ENCODE assay signal across 9 cellular contexts in genomic region chr13:113837554-113838355, GRCh38. TPM values are rescaled to one million over a fixed set of nuclear protein-coding genes. Genes with fewer than 3 reads are reported as not detected.
A peak's percentile ranks its signal among the peaks of the same experiment; 100 is the strongest.
DNase-seq lines count a peak whose midpoint lies in the region; ATAC-seq, FAIRE-seq and TF ChIP-seq lines count a peak whose summit lies in the region.
"Had no signal": no experiment of that assay in that cellular context is flagged by ENCODE, and none has a peak within 500 bp of the region (broad histone marks: within the 10 kb centered on the region; RNA-seq: fewer than 3 reads in every experiment).

No MANE protein-coding gene starts in this region.

- H3K4me3 ChIP-seq in AG10803 (ENCODE audit: low read length) (peak overlapping the region; percentile 58), pancreas (peak overlapping the region in 2 of 4 donors; percentile 20 to 21), OCI-LY7 (ENCODE audit: low read depth, low read length, poor library complexity, severe bottlenecking) (no peak overlapping the region)

- peaks cover 4% of the 10 kb centered on the region for H3K9me3 Mint-ChIP-seq in activated CD8-positive, alpha-beta T cell treated with anti-CD3 and anti-CD28 coated beads for 36 hours

- peak overlapping the region; percentile 42 for H3K27ac Mint-ChIP-seq in activated CD8-positive, alpha-beta T cell treated with anti-CD3 and anti-CD28 coated beads for 36 hours

- no peak overlapping the region for H3K4me2 ChIP-seq in OCI-LY7 (ENCODE audit: low read length)

- peak; percentile 29 for ATAC-seq in activated CD8-positive, alpha-beta T cell treated with anti-CD3 and anti-CD28 coated beads for 36 hours
- peak; percentile 84 to 94 (median 92) for ATAC-seq in pancreas
- ATAC-seq in GM21786 (IDR thresholded peaks at IDR 0.05; ENCODE audit: unreplicated experiment) = no peak
- no peak for ATAC-seq in HG03342 (IDR thresholded peaks at IDR 0.05; ENCODE audit: unreplicated experiment)

- peaks cover 0 to 3% (median 0%) of the 10 kb centered on the region in 3 donors for H3K36me3 ChIP-seq in pancreas
- H3K36me3 ChIP-seq in OCI-LY7 (ENCODE audit: insufficient read depth, low read length) = peaks cover 7% of the 10 kb centered on the region; the same call in 1 of the 2 replicates

- H3K4me1 ChIP-seq in pancreas (peaks cover 12 to 21% (median 16%) of the 10 kb centered on the region in 3 donors), OCI-LY7 (ENCODE audit: insufficient read depth, low read length, poor library complexity, severe bottlenecking) (no peaks in the 10 kb centered on the region)

- TF ChIP-seq CTCF in AG10803 (conservative IDR thresholded peaks at IDR 0.05; ENCODE audit: low read length) (no peak), pancreas (IDR thresholded peaks at IDR 0.05) (no peak), OCI-LY7 (conservative IDR thresholded peaks at IDR 0.05; ENCODE audit: low read length) (no peak)
- no peak for TF ChIP-seq CTCF in activated CD8-positive, alpha-beta T cell treated with anti-CD3 and anti-CD28 coated beads for 36 hours (IDR thresholded peaks at IDR 0.05)

- POLR2A ChIA-PET in activated CD8-positive, alpha-beta T cell treated with anti-CD3 and anti-CD28 coated beads for 36 hours (lab: Charles Lee) = interaction anchor here (1.4 kb wide), 1 partner anchor 15 kb away, joined by 3 read pairs; no protein-coding TSS in a partner anchor
- POLR2A ChIA-PET in OCI-LY7 (lab: Charles Lee) = no interaction called here

- no peak overlapping the region for H2AFZ ChIP-seq in OCI-LY7 (ENCODE audit: low read length)

- peaks cover 15% of the 10 kb centered on the region for H3K4me1 Mint-ChIP-seq in activated CD8-positive, alpha-beta T cell treated with anti-CD3 and anti-CD28 coated beads for 36 hours (ENCODE audit: low read depth)

- DNase-seq in AG10803 (ENCODE audit: low read depth) (peak; percentile 99), HT-29 (ENCODE audit: low spot score) (peak; percentile 77), glomerular endothelial cell (ENCODE audit: extremely low read depth, low read depth, low spot score) (peak; percentile 39), pancreas (peak; percentile 69 to 95 (median 88)), OCI-LY7 (ENCODE audit: low spot score) (no peak)
- DNase-seq in activated CD8-positive, alpha-beta T cell treated with anti-CD3 and anti-CD28 coated beads for 36 hours = no peak
- DNase-seq: naive B cell had no signal

- H3K4me3 Mint-ChIP-seq in activated CD8-positive, alpha-beta T cell treated with anti-CD3 and anti-CD28 coated beads for 36 hours = no peak overlapping the region
- H3K4me3 Mint-ChIP-seq: naive B cell had no signal

- no peaks in the 10 kb centered on the region for H3K79me2 ChIP-seq in OCI-LY7 (ENCODE audit: insufficient read depth, low read depth, low read length)

- no peaks in the 10 kb centered on the region for H3K27me3 ChIP-seq in pancreas

- BruUV-seq in OCI-LY7 (replicated peaks; lab: Mats Ljungman, UMichigan) = no TSS peak

- H3K9me2 ChIP-seq in OCI-LY7 (ENCODE audit: insufficient read depth, low read length) = no peaks in the 10 kb centered on the region

- no peaks in the 10 kb centered on the region for H3K27me3 Mint-ChIP-seq in activated CD8-positive, alpha-beta T cell treated with anti-CD3 and anti-CD28 coated beads for 36 hours
- H3K27me3 Mint-ChIP-seq: naive B cell had no signal

- H3K27ac ChIP-seq in pancreas = peak overlapping the region; percentile 68 to 83 (median 74)
- H3K27ac ChIP-seq in OCI-LY7 (ENCODE audit: low read depth, low read length, poor library complexity, severe bottlenecking) = no peak overlapping the region

- no peaks in the 10 kb centered on the region for H4K20me1 ChIP-seq in OCI-LY7 (ENCODE audit: insufficient read depth, low read length)

- 52 to 62% methylated on average over 15 to 16 of the region's 16 CpGs for WGBS in pancreas, 2 donors

- intact Hi-C loops in activated CD8-positive, alpha-beta T cell treated with anti-CD3 and anti-CD28 coated beads for 36 hours (cut with micrococcal nuclease) = no loop called here
- intact Hi-C loops in pancreas (cut with DNase I) = no loop called here
- intact Hi-C loops in OCI-LY7 (cut with micrococcal nuclease; ENCODE audit: unreplicated experiment) = no loop called here

- H3K9me3 ChIP-seq in pancreas (no peaks in the 10 kb centered on the region), OCI-LY7 (ENCODE audit: low read length) (no peaks in the 10 kb centered on the region)

- CTCF ChIA-PET in activated CD8-positive, alpha-beta T cell treated with anti-CD3 and anti-CD28 coated beads for 36 hours (lab: Charles Lee) = interaction anchor here (0.6 kb wide), 1 partner anchor 96 kb away, joined by 3 read pairs; no protein-coding TSS in a partner anchor
- CTCF ChIA-PET in OCI-LY7 (lab: Charles Lee; ENCODE audit: unreplicated experiment) = no interaction called here

- FAIRE-seq in pancreas (lab: Jason Lieb, UNC) = no peak

- H3K36me3 Mint-ChIP-seq in activated CD8-positive, alpha-beta T cell treated with anti-CD3 and anti-CD28 coated beads for 36 hours (ENCODE audit: low read depth) = no peaks in the 10 kb centered on the region
- H3K36me3 Mint-ChIP-seq: naive B cell had no signal

RNA-seq across cellular contexts. Expression of gene GAS6, which starts 26.1 kb away (rescaled TPM):
- 1.3 and 1.4 TPM in 2 replicates for total RNA-seq in HT-29 (2014; rRNA removed; shearing (Covaris generic))
- total RNA-seq in activated CD8-positive, alpha-beta T cell treated with anti-CD3 and anti-CD28 coated beads for 36 hours = under 1 TPM; 0.23 to 0.25 TPM
- total RNA-seq in glomerular endothelial cell = 134 and 165 TPM in 2 replicates
- 10 to 100 TPM; 24.3 to 68.8 (median 38.6) TPM for total RNA-seq in pancreas
- polyA plus RNA-seq in pancreas = 100 to 1,000 TPM in 1 of 2 donors, 10 to 100 TPM in 1; 98.0 to 124 TPM
- not detected in 2 replicates for total RNA-seq in OCI-LY7 (2014; rRNA removed; shearing (Covaris generic))
- not detected in 2 replicates for total RNA-seq in OCI-LY7 (2022)

Comparison
In these comparisons a context has a peak if more than half of its experiments do, and no peak if none do; other contexts are left out.
1. DNase-seq: peak in AG10803 (single experiment), HT-29 (single experiment), glomerular endothelial cell (single experiment) and pancreas (6 of 6); none in activated CD8-positive, alpha-beta T cell treated with anti-CD3 and anti-CD28 coated beads for 36 hours (single experiment) and OCI-LY7 (single experiment).
2. ATAC-seq: peak in activated CD8-positive, alpha-beta T cell treated with anti-CD3 and anti-CD28 coated beads for 36 hours (single experiment) and pancreas (4 of 4); none in GM21786 (single experiment) and HG03342 (single experiment).
3. RNA of gene GAS6, which starts 26.1 kb away (total RNA-seq): 134 to 165 TPM in glomerular endothelial cell and 24.3 to 68.8 TPM in pancreas; 1.3 to 1.4 TPM in HT-29, 0.23 to 0.25 TPM in activated CD8-positive, alpha-beta T cell treated with anti-CD3 and anti-CD28 coated beads for 36 hours and not detected in OCI-LY7; every median in the first group is over 10 times any median in the second.